ENCODE assay signal across 30 cellular contexts in the genomic region with DNA sequence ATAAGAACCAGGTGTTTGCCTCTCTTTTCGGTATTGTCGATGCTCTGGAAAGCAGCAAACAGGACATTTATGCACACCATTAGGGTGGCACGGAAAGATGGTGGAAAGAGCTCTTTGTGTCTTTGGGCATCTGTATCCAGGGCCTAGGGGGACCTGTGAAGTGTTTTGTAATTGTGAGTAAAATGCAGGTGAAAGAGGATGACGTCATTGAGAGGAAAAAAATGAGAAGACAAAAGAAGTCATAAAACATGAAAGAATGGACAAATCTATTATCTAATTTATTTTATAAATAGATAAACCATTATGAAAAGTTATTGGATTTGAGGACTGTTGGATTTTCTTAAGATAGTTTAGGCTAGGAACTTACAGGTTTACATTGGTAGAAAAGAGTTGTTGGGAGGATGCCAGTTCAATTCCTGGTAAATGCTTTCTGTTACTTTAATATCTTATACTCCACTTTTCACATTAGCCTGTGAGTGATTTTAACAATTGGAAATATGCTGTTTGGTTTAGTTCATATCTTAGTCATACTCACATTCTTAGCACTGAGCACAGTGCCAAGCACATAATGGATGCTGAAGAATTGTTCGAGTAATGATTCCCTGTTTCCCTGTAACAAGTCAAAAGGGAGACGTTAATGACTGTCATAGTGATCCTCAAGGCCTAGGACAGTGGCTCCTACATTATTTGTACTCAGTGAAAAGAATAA.
DNase-seq lines count a peak whose midpoint lies in the region; TF ChIP-seq lines count a peak whose summit lies in the region.
"Had no signal": no experiment of that assay in that cellular context is flagged by ENCODE, and none has a peak within 500 bp of the region (broad histone marks: within the 10 kb centered on the region; RNA-seq: fewer than 3 reads in every experiment).

No MANE protein-coding gene starts in this region.

- no peaks in the 10 kb centered on the region for H3K79me2 ChIP-seq in PC-9 (ENCODE audit: low read depth)

- H3K4me1 ChIP-seq in adipocyte (ENCODE audit: control insufficient read depth, insufficient read depth, low read length), result peaks cover 14% of the 10 kb centered on the region
- H3K4me1 ChIP-seq in PC-9 (replicated peaks; ENCODE audit: insufficient read depth), result no peaks in the 10 kb centered on the region
- H3K4me1 ChIP-seq: foreskin keratinocyte, HAP-1, transverse colon had no signal

- H3K4me2 ChIP-seq in PC-9, result no peak overlapping the region

- H2AFZ ChIP-seq in PC-9, result no peak overlapping the region

- no peak for TF ChIP-seq CTCF in PC-9 (conservative IDR thresholded peaks at IDR 0.05)

- no peaks in the 10 kb centered on the region; the same call in 1 of the 2 replicates for H4K20me1 ChIP-seq in PC-9 (ENCODE audit: insufficient read depth)

- H3K27me3 ChIP-seq in adipocyte (replicated peaks; ENCODE audit: control insufficient read depth, insufficient read depth, low read length) (no peaks in the 10 kb centered on the region), PC-9 (ENCODE audit: insufficient read depth, low read depth) (no peaks in the 10 kb centered on the region)
- H3K27me3 ChIP-seq: foreskin keratinocyte, SJCRH30, transverse colon had no signal

- H3K36me3 ChIP-seq in adipocyte (ENCODE audit: control insufficient read depth, insufficient read depth, low read length, severe bottlenecking) (peaks cover 8% of the 10 kb centered on the region), PC-9 (ENCODE audit: low read depth) (no peaks in the 10 kb centered on the region)
- H3K36me3 ChIP-seq: HAP-1, SJCRH30 had no signal

- H3F3A ChIP-seq in PC-9 (ENCODE audit: insufficient read depth, low read depth), result no peaks in the 10 kb centered on the region

- BruUV-seq in PC-9 (replicated peaks; lab: Mats Ljungman, UMichigan), result no TSS peak

- DNase-seq in NCI-H748 (lab: John Stamatoyannopoulos, UW; ENCODE audit: unreplicated experiment) (peak; percentile 7), NCI-H748 treated with DMSO at 0.1 percent for 48 hours (lab: John Stamatoyannopoulos, UW) (no peak), adipocyte (ENCODE audit: low read depth) (peak; percentile 54), fibroblast of peridontal ligament (ENCODE audit: extremely low read depth) (peak; percentile 70), skeletal muscle cell (ENCODE audit: low read depth) (peak; percentile 16), PC-9 (no peak), NCI-H2227 (lab: John Stamatoyannopoulos, UW; ENCODE audit: unreplicated experiment) (no peak)
- no peak for DNase-seq in activated CD4-positive, alpha-beta T cell treated with anti-CD3 and anti-CD28 coated beads, Interleukin-2, amount 50 U/mL, for 4 hours
- DNase-seq: 8988T; activated CD4-positive, CD25-positive, alpha-beta regulatory T cell; activated CD8-positive, alpha-beta T cell treated with anti-CD3 and anti-CD28 coated beads, Interleukin-2, amount 10 ng/mL, durations not matched to agents 7 days and 5 days; activated naive CD8-positive, alpha-beta T cell treated with anti-CD3 and anti-CD28 coated beads for 36 hours; CD4-positive, alpha-beta memory T cell; central memory CD4-positive, alpha-beta T cell; DMS79 treated with DMSO at 0.1 percent for 48 hours; effector CD4-positive, alpha-beta T cell; foreskin keratinocyte; KG1; kidney glomerular epithelial cell; mesendoderm; NCI-H1048; NCI-H2081 treated with DMSO at 0.1 percent for 48 hours; NCI-H69; nephron progenitor cell; PC-3; right cardiac atrium; SJCRH30; stimulated activated naive CD4-positive, alpha-beta T cell treated with Interleukin-2 at 50 U/mL for 16 hours; transverse colon had no signal

- POLR2A ChIA-PET in PC-9 (lab: Charles Lee; ENCODE audit: unreplicated experiment), result interaction anchor here (0.6 kb wide), 1 partner anchor 877 kb away, joined by 7 read pairs; no protein-coding TSS in a partner anchor

- no peak overlapping the region for H3K4me3 ChIP-seq in adipocyte (ENCODE audit: low read length)
- H3K4me3 ChIP-seq in skeletal muscle cell (ENCODE audit: low read depth, low read length), result no peak overlapping the region
- no peak overlapping the region for H3K4me3 ChIP-seq in PC-9
- H3K4me3 ChIP-seq: HAP-1, SJCRH30, transverse colon had no signal

- H3K9me2 ChIP-seq in PC-9 (ENCODE audit: insufficient read depth), result no peaks in the 10 kb centered on the region

- no peak overlapping the region for H3K27ac ChIP-seq in PC-9
- H3K27ac ChIP-seq: foreskin keratinocyte, SJCRH30, transverse colon had no signal

- H3K9ac ChIP-seq in adipocyte (ENCODE audit: low read length), result peak overlapping the region; percentile 11

- CTCF ChIA-PET in PC-9 (lab: Charles Lee), result no interaction called here

- intact Hi-C loops in PC-9 (cut with micrococcal nuclease; ENCODE audit: unreplicated experiment), result no loop called here

- no peaks in the 10 kb centered on the region for H3K9me3 ChIP-seq in adipocyte (ENCODE audit: control insufficient read depth, low read length)
- no peaks in the 10 kb centered on the region for H3K9me3 ChIP-seq in PC-9 (ENCODE audit: insufficient read depth, low read depth)
- H3K9me3 ChIP-seq: HAP-1, SJCRH30, transverse colon had no signal

Comparison
In these comparisons a context has a peak if more than half of its experiments do, and no peak if none do; other contexts are left out.
1. DNase-seq: peak in NCI-H748 (single experiment), adipocyte (single experiment), fibroblast of peridontal ligament (single experiment) and skeletal muscle cell (single experiment); none in NCI-H748 treated with DMSO at 0.1 percent for 48 hours (single experiment), PC-9 (0 of 2), NCI-H2227 (single experiment) and activated CD4-positive, alpha-beta T cell treated with anti-CD3 and anti-CD28 coated beads, Interleukin-2, amount 50 U/mL, for 4 hours (0 of 2).